Comparison of ENCODE assay signal across 12 cellular contexts in genomic region chr19:47132522-47132852, GRCh38. TPM values are rescaled to one million over a fixed set of nuclear protein-coding genes. Genes with fewer than 3 reads are reported as not detected.
DNase-seq lines count a peak whose midpoint lies in the region; ATAC-seq and TF ChIP-seq lines count a peak whose summit lies in the region.
"Had no signal": no experiment of that assay in that cellular context is flagged by ENCODE, and none has a peak within 500 bp of the region (broad histone marks: within the 10 kb centered on the region; RNA-seq: fewer than 3 reads in every experiment).

No MANE protein-coding gene starts in this region.

- CTCF ChIA-PET in Caco-2 (lab: Charles Lee) = no interaction called here

- BruUV-seq in Caco-2 (replicated peaks; lab: Mats Ljungman, UMichigan) = no TSS peak

- no peak overlapping the region for H3K9ac ChIP-seq in KMS-11

- H3K27me3 ChIP-seq in Caco-2 (replicated peaks; ENCODE audit: control insufficient read depth, insufficient read depth, low read length) = no peaks in the 10 kb centered on the region
- H3K27me3 ChIP-seq in KMS-11 (ENCODE audit: insufficient read depth, low read depth) = no peaks in the 10 kb centered on the region

- H3K4me1 Mint-ChIP-seq in Caco-2 (ENCODE audit: low read depth, unreplicated experiment) = peaks cover 37% of the 10 kb centered on the region
- peaks cover 51% of the 10 kb centered on the region for H3K4me1 Mint-ChIP-seq in activated naive CD8-positive, alpha-beta T cell treated with anti-CD3 and anti-CD28 coated beads, Interleukin-2, amount 50 U/mL, for 24 hours
- H3K4me1 Mint-ChIP-seq in natural killer cell treated with Interleukin-12 subunit alpha and Interleukin-12 subunit beta and Interleukin-15 and Interleukin-18, amount 100 ng/mL, for 72 hours (ENCODE audit: low read depth in 2 of 2) = peaks cover 40 to 48% of the 10 kb centered on the region in 2 donors

- TF ChIP-seq CTCF in Caco-2 (IDR thresholded peaks at IDR 0.05; ENCODE audit: insufficient read depth in 1 of 2, low read depth in 1 of 2, low read length in 1 of 2, severe bottlenecking in 1 of 2, unreplicated experiment in 1 of 2) (no peak), KMS-11 (conservative IDR thresholded peaks at IDR 0.05; ENCODE audit: low read depth, low read length) (no peak), GM20000 (IDR thresholded peaks at IDR 0.05; ENCODE audit: extremely low read depth, missing control alignments) (no peak)

- peak overlapping the region; percentile 98 for H3K27ac Mint-ChIP-seq in Caco-2 (ENCODE audit: unreplicated experiment)
- H3K27ac Mint-ChIP-seq in activated naive CD8-positive, alpha-beta T cell treated with anti-CD3 and anti-CD28 coated beads, Interleukin-2, amount 50 U/mL, for 24 hours = no peak overlapping the region
- H3K27ac Mint-ChIP-seq in natural killer cell treated with Interleukin-12 subunit alpha and Interleukin-12 subunit beta and Interleukin-15 and Interleukin-18, amount 100 ng/mL, for 72 hours = peak overlapping the region; percentile 97

- H3K27me3 Mint-ChIP-seq in Caco-2 (ENCODE audit: insufficient read depth, unreplicated experiment) = no peaks in the 10 kb centered on the region
- peaks cover 4% of the 10 kb centered on the region for H3K27me3 Mint-ChIP-seq in activated naive CD8-positive, alpha-beta T cell treated with anti-CD3 and anti-CD28 coated beads, Interleukin-2, amount 50 U/mL, for 24 hours
- no peaks in the 10 kb centered on the region for H3K27me3 Mint-ChIP-seq in natural killer cell treated with Interleukin-12 subunit alpha and Interleukin-12 subunit beta and Interleukin-15 and Interleukin-18, amount 100 ng/mL, for 72 hours

- POLR2A ChIA-PET in Caco-2 (lab: Charles Lee) = interaction anchor here (1.1 kb wide), 1 partner anchor 23 kb away, joined by 5 read pairs; no protein-coding TSS in a partner anchor

- H2AFZ ChIP-seq in KMS-11 (ENCODE audit: low read depth) = no peak overlapping the region

- H3K4me2 ChIP-seq in KMS-11 = peak overlapping the region; percentile 83; the same call in 1 of the 2 replicates

- H3K9me3 Mint-ChIP-seq in Caco-2 (ENCODE audit: unreplicated experiment) = peaks cover 10% of the 10 kb centered on the region
- H3K9me3 Mint-ChIP-seq in activated naive CD8-positive, alpha-beta T cell treated with anti-CD3 and anti-CD28 coated beads, Interleukin-2, amount 50 U/mL, for 24 hours = peaks cover 7% of the 10 kb centered on the region
- H3K9me3 Mint-ChIP-seq in natural killer cell treated with Interleukin-12 subunit alpha and Interleukin-12 subunit beta and Interleukin-15 and Interleukin-18, amount 100 ng/mL, for 72 hours = peaks cover 3% of the 10 kb centered on the region

- intact Hi-C loops in Caco-2 (cut with micrococcal nuclease; ENCODE audit: unreplicated experiment) = loop anchor here (5.0 kb wide), 1 partner anchor 110 kb away; no protein-coding TSS in a partner anchor

- peaks cover 80% of the 10 kb centered on the region for H3K36me3 Mint-ChIP-seq in Caco-2 (ENCODE audit: insufficient read depth, unreplicated experiment)
- H3K36me3 Mint-ChIP-seq in activated naive CD8-positive, alpha-beta T cell treated with anti-CD3 and anti-CD28 coated beads, Interleukin-2, amount 50 U/mL, for 24 hours (ENCODE audit: low read depth) = peaks cover 58% of the 10 kb centered on the region
- H3K36me3 Mint-ChIP-seq in natural killer cell treated with Interleukin-12 subunit alpha and Interleukin-12 subunit beta and Interleukin-15 and Interleukin-18, amount 100 ng/mL, for 72 hours = peaks cover 25% of the 10 kb centered on the region

- DNase-seq in Caco-2 = no peak
- no peak for DNase-seq in activated naive CD8-positive, alpha-beta T cell treated with anti-CD3 and anti-CD28 coated beads, Interleukin-2, amount 50 U/mL, for 24 hours
- DNase-seq in natural killer cell treated with Interleukin-12 subunit alpha and Interleukin-12 subunit beta and Interleukin-15 and Interleukin-18, amount 100 ng/mL, for 72 hours (ENCODE audit: low spot score) = no peak
- no peak for DNase-seq in GM20000 (ENCODE audit: low spot score)
- DNase-seq in ecto neural progenitor cell (ENCODE audit: low spot score) = no peak
- no peak for DNase-seq in activated gamma-delta T cell treated with Interleukin-2 at 50 U/mL for 16 hours
- DNase-seq: activated CD4-positive, CD25-positive, alpha-beta regulatory T cell treated with anti-CD3 and anti-CD28 coated beads, Interleukin-2, amount 50 U/mL, for 72 hours; caudate nucleus; GDM1; stimulated activated CD4-positive, alpha-beta T cell treated with anti-CD3 and anti-CD28 coated beads, Interleukin-2, amount 100 ng/mL, for 24 hours had no signal

- no peak for ATAC-seq in activated naive CD8-positive, alpha-beta T cell treated with anti-CD3 and anti-CD28 coated beads, Interleukin-2, amount 50 U/mL, for 24 hours
- ATAC-seq in natural killer cell treated with Interleukin-12 subunit alpha and Interleukin-12 subunit beta and Interleukin-15 and Interleukin-18, amount 100 ng/mL, for 72 hours = no peak
- ATAC-seq in GM18868 (IDR thresholded peaks at IDR 0.05; ENCODE audit: unreplicated experiment) = no peak

- peaks cover 68% of the 10 kb centered on the region for H3K79me2 ChIP-seq in KMS-11 (ENCODE audit: insufficient read depth, low read depth)

- peaks cover 17% of the 10 kb centered on the region for H4K20me1 ChIP-seq in KMS-11 (ENCODE audit: insufficient read depth)

- H3K4me3 Mint-ChIP-seq in Caco-2 (ENCODE audit: unreplicated experiment) = peak overlapping the region; percentile 94
- peak overlapping the region; percentile 93 for H3K4me3 Mint-ChIP-seq in activated naive CD8-positive, alpha-beta T cell treated with anti-CD3 and anti-CD28 coated beads, Interleukin-2, amount 50 U/mL, for 24 hours
- peak overlapping the region; percentile 96 for H3K4me3 Mint-ChIP-seq in natural killer cell treated with Interleukin-12 subunit alpha and Interleukin-12 subunit beta and Interleukin-15 and Interleukin-18, amount 100 ng/mL, for 72 hours

- H3K4me1 ChIP-seq in Caco-2 (peaks cover 50% of the 10 kb centered on the region), KMS-11 (ENCODE audit: low read depth, poor library complexity, severe bottlenecking) (peaks cover 33% of the 10 kb centered on the region)

- H3K27ac ChIP-seq in KMS-11 = no peak overlapping the region

- H3K4me3 ChIP-seq in Caco-2 (ENCODE audit: low read depth, low read length) (no peak overlapping the region), KMS-11 (IDR thresholded peaks at IDR 0.05; ENCODE audit: insufficient read depth, low read depth, low read length) (no peak overlapping the region)

- peaks cover 6% of the 10 kb centered on the region for H3K9me3 ChIP-seq in Caco-2

- H3K36me3 ChIP-seq in Caco-2 (ENCODE audit: control insufficient read depth, insufficient read depth, low read length) = peaks cover 3% of the 10 kb centered on the region; the same call in 1 of the 2 replicates
- H3K36me3 ChIP-seq in KMS-11 (ENCODE audit: insufficient read depth) = peaks cover 3% of the 10 kb centered on the region; the same call in 1 of the 2 replicates

RNA-seq across cellular contexts. Expression of gene SAE1, which starts 1.9 kb away (rescaled TPM):
- 238 and 251 TPM in 2 replicates for total RNA-seq in Caco-2 (2022)
- 100 to 1,000 TPM in 1 of 2 donors, 10 to 100 TPM in 1; 95.6 to 158 TPM for total RNA-seq in natural killer cell treated with Interleukin-12 subunit alpha and Interleukin-12 subunit beta and Interleukin-15 and Interleukin-18, amount 100 ng/mL, for 72 hours

RNA-seq across cellular contexts. Expression of gene ZC3H4, which starts 18.9 kb away (rescaled TPM):
- total RNA-seq in Caco-2 (2022) = 70.3 and 77.7 TPM in 2 replicates
- total RNA-seq in natural killer cell treated with Interleukin-12 subunit alpha and Interleukin-12 subunit beta and Interleukin-15 and Interleukin-18, amount 100 ng/mL, for 72 hours = 100 to 1,000 TPM; 150 to 169 TPM
